18 cellular contexts compared by ENCODE assay signal in the genomic region with DNA sequence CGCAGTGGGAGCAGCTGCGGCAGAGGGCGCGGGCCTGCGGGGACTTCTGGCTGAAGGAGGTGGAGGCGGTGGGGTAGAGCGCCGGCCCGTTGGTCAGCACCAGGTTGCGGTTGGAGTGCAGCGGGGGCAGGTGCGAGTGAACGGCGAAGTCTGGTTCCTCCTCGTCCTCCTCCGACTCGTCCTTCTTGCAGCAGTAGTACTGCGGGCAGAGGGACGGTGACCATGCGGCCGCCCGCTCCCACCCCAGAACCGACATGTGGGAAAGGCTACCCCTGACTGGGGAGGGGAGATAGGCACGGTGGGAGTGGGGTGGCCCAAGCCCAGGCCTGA. TPM values are rescaled to one million over a fixed set of nuclear protein-coding genes. Genes with fewer than 3 reads are reported as not detected.
DNase-seq lines count a peak whose midpoint lies in the region; ATAC-seq, FAIRE-seq and TF ChIP-seq lines count a peak whose summit lies in the region.
"Had no signal": no experiment of that assay in that cellular context is flagged by ENCODE, and none has a peak within 500 bp of the region (broad histone marks: within the 10 kb centered on the region; RNA-seq: fewer than 3 reads in every experiment).

No MANE protein-coding gene starts in this region.

- H3F3A ChIP-seq in GM23338 (replicated peaks; ENCODE audit: low read depth): no peaks in the 10 kb centered on the region; the same call in 1 of the 2 replicates

- peak overlapping the region; percentile 49 for H3K9ac ChIP-seq in BLaER1
- H3K9ac ChIP-seq in H1 (replicated peaks in 1 of 4; ENCODE audit: extremely low read depth in 1 of 4, low read depth in 3 of 4, low read length in 3 of 4): no peak overlapping the region

- H3K27me3 ChIP-seq in BLaER1 (no peaks in the 10 kb centered on the region), GM23338 (ENCODE audit: insufficient read depth) (no peaks in the 10 kb centered on the region), H1 (replicated peaks in 1 of 4; ENCODE audit: control insufficient read depth in 3 of 4, extremely low read depth in 1 of 4, insufficient read depth in 3 of 4, low read length in 3 of 4) (0 out of 7 replicates have a peak, but pooled peaks cover 0 to 2% (median 0%) of the 10 kb centered on the region in 4 experiments), spleen (replicated peaks in 1 of 7) (peaks cover 0 to 97% (median 9%) of the 10 kb centered on the region in 7 donors)

- no peak overlapping the region; the same call in 1 of the 2 replicates for H3K18ac ChIP-seq in H1 (ENCODE audit: extremely low read depth, low read length)

- H2BK120ac ChIP-seq in H1 (replicated peaks; ENCODE audit: low read depth, low read length): no peak overlapping the region

- H3K4ac ChIP-seq in H1 (replicated peaks; ENCODE audit: insufficient read length, low read depth, low read length): no peak overlapping the region

- peak overlapping the region; percentile 75; the same call in 1 of the 2 replicates for H2BK12ac ChIP-seq in H1 (ENCODE audit: low read depth, low read length)

- H3K27ac ChIP-seq in BLaER1 (peak overlapping the region; percentile 81), GM23338 (ENCODE audit: low read depth) (no peak overlapping the region), H1 (ENCODE audit: low read depth, low read length) (no peak overlapping the region), temporal lobe (ENCODE audit: low read depth, low read length) (peak overlapping the region; percentile 45), spleen (no peak overlapping the region)
- H3K27ac ChIP-seq: HL-60 had no signal

- peak; percentile 40 for ATAC-seq in GM23338
- no peak for ATAC-seq in HG03520 (IDR thresholded peaks at IDR 0.05; ENCODE audit: unreplicated experiment)
- ATAC-seq: CD8-positive, alpha-beta T cell had no signal

- H3K4me3 Mint-ChIP-seq in GM23338: no peak overlapping the region
- H3K4me3 Mint-ChIP-seq: CD8-positive, alpha-beta T cell; HFFc6 had no signal

- H2AFZ ChIP-seq in GM23338 (no peak overlapping the region; the same call in 1 of the 2 replicates), H1 (ENCODE audit: low read length) (no peak overlapping the region)

- peak overlapping the region; percentile 40 for H3K4me3 ChIP-seq in BLaER1
- no peak overlapping the region for H3K4me3 ChIP-seq in GM23338
- no peak overlapping the region for H3K4me3 ChIP-seq in H1 (ENCODE audit: extremely low read depth in 1 of 4, insufficient read depth in 2 of 4, low read depth in 3 of 4, low read length in 4 of 4)
- H3K4me3 ChIP-seq in spleen: no peak overlapping the region

- CTCF ChIA-PET in H1 (lab: Charles Lee; ENCODE audit: partially characterized antibody): interaction anchor here (0.7 to 5.3 kb wide), 8 partner anchors 11 to 137 kb away, joined by 3 to 46 read pairs (median 4); no protein-coding TSS in a partner anchor

- no peaks in the 10 kb centered on the region for H3K9me2 ChIP-seq in GM23338 (ENCODE audit: insufficient read depth)

- H3K27me3 Mint-ChIP-seq in GM23338 (ENCODE audit: insufficient read depth, low read depth, poor library complexity): peaks cover 18% of the 10 kb centered on the region

- H3K14ac ChIP-seq in H1 (ENCODE audit: insufficient read length): no peak overlapping the region

- peaks cover 42% of the 10 kb centered on the region for H3K4me1 Mint-ChIP-seq in GM23338

- TF ChIP-seq RAD21 in H1 (IDR thresholded peaks at IDR 0.05 in 1 of 2, conservative IDR thresholded peaks at IDR 0.05 in 1 of 2; ENCODE audit: low read depth in 2 of 2, low read length in 2 of 2): no peak

- H3K27ac Mint-ChIP-seq in GM23338: no peak overlapping the region
- H3K27ac Mint-ChIP-seq: CD14-positive monocyte; CD8-positive, alpha-beta T cell; HFFc6 had no signal

- H3K36me3 Mint-ChIP-seq in GM23338 (ENCODE audit: low read depth): no peaks in the 10 kb centered on the region; the same call in 2 of the 3 replicates
- H3K36me3 Mint-ChIP-seq: CD14-positive monocyte; CD8-positive, alpha-beta T cell had no signal

- no peaks in the 10 kb centered on the region for H3K79me2 ChIP-seq in GM23338 (replicated peaks; ENCODE audit: insufficient read depth)
- no peaks in the 10 kb centered on the region for H3K79me2 ChIP-seq in H1 (ENCODE audit: control insufficient read depth in 1 of 2, insufficient read depth in 2 of 2, low read length in 2 of 2)

- H3K9me3 Mint-ChIP-seq in GM23338: no peaks in the 10 kb centered on the region
- H3K9me3 Mint-ChIP-seq: CD8-positive, alpha-beta T cell; HFFc6 had no signal

- H3K23me2 ChIP-seq in H1 (ENCODE audit: low read depth, low read length): no peaks in the 10 kb centered on the region

- no peak overlapping the region for H3K56ac ChIP-seq in H1 (replicated peaks; ENCODE audit: insufficient read length, low read depth, low read length)

- H2AK5ac ChIP-seq in H1 (ENCODE audit: low read depth, low read length): no peak overlapping the region

- H4K20me1 ChIP-seq in BLaER1 (no peaks in the 10 kb centered on the region), GM23338 (replicated peaks; ENCODE audit: insufficient read depth) (no peaks in the 10 kb centered on the region), H1 (replicated peaks in 1 of 2; ENCODE audit: control insufficient read depth in 1 of 2, insufficient read depth in 2 of 2, low read length in 2 of 2) (no peaks in the 10 kb centered on the region)

- no peak for FAIRE-seq in H1 (lab: Jason Lieb, UNC)

- WGBS in H1 (ENCODE audit: extremely low coverage in 1 of 2, insufficient coverage in 1 of 2, insufficient read length in 1 of 2, insufficient replicate concordance in 2 of 2, low coverage in 1 of 2, low lambda C conversion rate in 2 of 2, missing lambda C conversion rate in 1 of 2), 2 experiments: 88% methylated on average over 11 of the region's 24 CpGs; no CpG with 5 or more reads in 1 of the 2 experiments
- 37 to 64% (median 51%) methylated on average over 20 to 24 of the region's 24 CpGs for WGBS in spleen, 5 donors

- H3K4me2 ChIP-seq in BLaER1 (peak overlapping the region; percentile 99), GM23338 (no peak overlapping the region), H1 (ENCODE audit: insufficient read depth in 1 of 2, low read depth in 2 of 2, low read length in 2 of 2) (no peak overlapping the region)

- no peak overlapping the region for H2BK20ac ChIP-seq in H1 (ENCODE audit: low read length)

- H3K9me3 ChIP-seq in BLaER1 (no peaks in the 10 kb centered on the region), H1 (ENCODE audit: insufficient read depth in 2 of 2, low read depth in 1 of 2, low read length in 1 of 2) (no peaks in the 10 kb centered on the region), spleen (no peaks in the 10 kb centered on the region)

- intact Hi-C loops in spleen (cut with DNase I; ENCODE audit: low total_unique reads): no loop called here

- TF ChIP-seq CTCF in GM23338 (conservative IDR thresholded peaks at IDR 0.05; ENCODE audit: low read depth in 2 of 2) (no peak), H1 (IDR thresholded peaks at IDR 0.05; ENCODE audit: control extremely low read depth in 1 of 3, insufficient read depth in 1 of 3, low read depth in 1 of 3, low read length in 3 of 3) (no peak), spleen (IDR thresholded peaks at IDR 0.05 in 8 of 11, conservative IDR thresholded peaks at IDR 0.05 in 3 of 11) (no peak)

- H3K4me1 ChIP-seq in BLaER1: peaks cover 100% of the 10 kb centered on the region
- no peaks in the 10 kb centered on the region for H3K4me1 ChIP-seq in GM23338 (ENCODE audit: insufficient read depth)
- peaks cover 0 to 8% (median 3%) of the 10 kb centered on the region in 4 experiments; a peak in 6 of 7 replicates for H3K4me1 ChIP-seq in H1 (replicated peaks in 1 of 4; ENCODE audit: control insufficient read depth in 3 of 4, insufficient read depth in 4 of 4, low read length in 3 of 4)
- H3K4me1 ChIP-seq in spleen: peaks cover 0 to 33% (median 14%) of the 10 kb centered on the region in 6 donors

- POLR2A ChIA-PET in H1 (lab: Charles Lee; ENCODE audit: partially characterized antibody): no interaction called here

- no peaks in the 10 kb centered on the region for H3K36me3 ChIP-seq in BLaER1
- no peaks in the 10 kb centered on the region for H3K36me3 ChIP-seq in GM23338 (ENCODE audit: insufficient read depth)
- H3K36me3 ChIP-seq in H1 (ENCODE audit: control insufficient read depth in 2 of 4, insufficient read depth in 4 of 4, low read length in 3 of 4): no peaks in the 10 kb centered on the region
- H3K36me3 ChIP-seq in spleen: no peaks in the 10 kb centered on the region

- DNase-seq in GM23338 (ENCODE audit: low spot score) (peak; percentile 38), H1 (ENCODE audit: low read depth in 1 of 2, low spot score in 2 of 2) (no peak), NCI-H2227 treated with DMSO at 0.1 percent for 48 hours (lab: John Stamatoyannopoulos, UW) (no peak), spleen (no peak)
- DNase-seq: ACHN; CD8-positive, alpha-beta T cell; COR-L47; DND-41; GF-D8; HCEC 1CT; HFFc6 had no signal

- no peak overlapping the region for H2BK5ac ChIP-seq in H1 (ENCODE audit: low read depth, low read length)

- TF ChIP-seq EP300 in H1 (IDR thresholded peaks at IDR 0.05; ENCODE audit: borderline replicate concordance in 1 of 2, low read depth in 2 of 2, low read length in 2 of 2): no peak

- no peak overlapping the region for H3K23ac ChIP-seq in H1 (ENCODE audit: insufficient read length)

- peak overlapping the region; percentile 72; the same call in 1 of the 2 replicates for H2BK15ac ChIP-seq in H1 (ENCODE audit: low read length)

- peak overlapping the region; percentile 92; the same call in 1 of the 2 replicates for H4K8ac ChIP-seq in H1 (ENCODE audit: extremely low read depth, insufficient read depth, low read length)

- TF ChIP-seq POLR2A in H1 (IDR thresholded peaks at IDR 0.05; ENCODE audit: control extremely low read depth in 1 of 2, low read depth in 2 of 2, low read length in 2 of 2): no peak
- no peak for TF ChIP-seq POLR2A in spleen (IDR thresholded peaks at IDR 0.05)

- no peaks in the 10 kb centered on the region for H3K79me1 ChIP-seq in H1 (ENCODE audit: low read depth, low read length)

- peak overlapping the region; percentile 44 for H4K91ac ChIP-seq in H1 (replicated peaks; ENCODE audit: insufficient read length, low read length)

- H4K5ac ChIP-seq in H1 (ENCODE audit: insufficient read length, low read depth, low read length): no peak overlapping the region

RNA-seq across cellular contexts. Expression of gene FAM163B, which starts 30.0 kb away (rescaled TPM):
- total RNA-seq in GM23338 (2014; rRNA removed; shearing (Covaris generic)): 0.23 and 1.3 TPM in 2 replicates
- 0.60 and 0.71 TPM in 2 replicates for polyA plus RNA-seq in GM23338 (2016; fragmentation: Nextera tagmentation; extraction: Ambion mirVana)
- total RNA-seq in H1 (2021; fragmentation: NEBNext Ultra II Directional; extraction: Animal tissue kit (Norgen Biotek cat#: 25700)): 0.38 and 0.63 TPM in 2 replicates
- polyA plus RNA-seq in H1 (2011; rRNA removed): 1.0 and 2.6 TPM in 2 replicates
- 1.5 TPM for polyA plus RNA-seq in H1 (2011; cell fraction: cytosol; rRNA removed)
- 3.8 TPM for polyA plus RNA-seq in H1 (2011; cell fraction: nucleus; rRNA removed)
- polyA plus RNA-seq in H1 (2012, experiment 1 of 2): 0.64 to 2.1 TPM (median 1.3 TPM) in 4 replicates
- 0.38 TPM for polyA plus RNA-seq in H1 (2012, experiment 2 of 2)
- polyA plus RNA-seq in H1 (2013, experiment 1 of 2): 0.59 TPM
- polyA plus RNA-seq in H1 (2013, experiment 2 of 2): 0.63 TPM
- 1.2 TPM in 2 replicates for polyA minus RNA-seq in H1 (2011; rRNA and poly(A)+ RNA removed)
- not detected for polyA minus RNA-seq in H1 (2011; cell fraction: cytosol; rRNA and poly(A)+ RNA removed)
- 1.3 TPM for polyA minus RNA-seq in H1 (2011; cell fraction: nucleus; rRNA and poly(A)+ RNA removed)
- 18.9 TPM for total RNA-seq in temporal lobe
- 1 to 10 TPM in 1 of 7 donors, under 1 TPM in 1, not detected in 5; 0.52 to 1.0 TPM for total RNA-seq in spleen
- polyA plus RNA-seq in spleen: under 1 TPM in 1 of 3 donors, not detected in 2; 0.11 TPM
- total RNA-seq: A172; CD8-positive, alpha-beta T cell; H4; HFFc6 had no signal
- polyA plus RNA-seq: CD14-positive monocyte had no signal

RNA-seq across cellular contexts. Expression of gene ADAMTSL2, which starts 44.7 kb away (rescaled TPM):
- total RNA-seq in GM23338 (2014; rRNA removed; shearing (Covaris generic)): 0.66 and 1.1 TPM in 2 replicates
- polyA plus RNA-seq in GM23338 (2016; fragmentation: Nextera tagmentation; extraction: Ambion mirVana) (0.15 and 0.21 TPM in 2 replicates), H1 (2011; rRNA removed) (0.76 and 1.0 TPM in 2 replicates), spleen (10 to 100 TPM in 1 of 3 donors, 1 to 10 TPM in 2; 3.0 to 11.7 (median 4.5) TPM)
- 0.69 and 0.74 TPM in 2 replicates for total RNA-seq in H1 (2021; fragmentation: NEBNext Ultra II Directional; extraction: Animal tissue kit (Norgen Biotek cat#: 25700))
- 0.79 TPM for polyA plus RNA-seq in H1 (2011; cell fraction: cytosol; rRNA removed)
- polyA plus RNA-seq in H1 (2011; cell fraction: nucleus; rRNA removed): 2.6 TPM
- 0.29 to 1.0 TPM (median 0.65 TPM) in 4 replicates for polyA plus RNA-seq in H1 (2012, experiment 1 of 2)
- 0.41 TPM for polyA plus RNA-seq in H1 (2012, experiment 2 of 2)
- 0.39 TPM for polyA plus RNA-seq in H1 (2013, experiment 1 of 2)
- polyA plus RNA-seq in H1 (2013, experiment 2 of 2): 0.29 TPM
- polyA minus RNA-seq in H1 (2011; rRNA and poly(A)+ RNA removed): 0.13 and 0.73 TPM in 2 replicates
- 0.29 TPM for polyA minus RNA-seq in H1 (2011; cell fraction: cytosol; rRNA and poly(A)+ RNA removed)
- 0.60 TPM for polyA minus RNA-seq in H1 (2011; cell fraction: nucleus; rRNA and poly(A)+ RNA removed)
- total RNA-seq in temporal lobe (2.7 TPM), spleen (10 to 100 TPM in 1 of 7 donors, 1 to 10 TPM in 6; 1.6 to 10.1 (median 4.1) TPM)
- total RNA-seq: H4 had no signal
- polyA plus RNA-seq: CD14-positive monocyte had no signal

RNA-seq across cellular contexts. Expression of gene MYMK, which starts 54.4 kb away (rescaled TPM):
- not detected in 2 replicates for total RNA-seq in GM23338 (2014; rRNA removed; shearing (Covaris generic))
- 0.54 TPM in 1 of 2 replicates, not detected in the other for polyA plus RNA-seq in GM23338 (2016; fragmentation: Nextera tagmentation; extraction: Ambion mirVana)
- not detected in 2 replicates for total RNA-seq in H1 (2021; fragmentation: NEBNext Ultra II Directional; extraction: Animal tissue kit (Norgen Biotek cat#: 25700))
- 0.30 TPM in 1 of 2 replicates, not detected in the other for polyA plus RNA-seq in H1 (2011; rRNA removed)
- 0.23 TPM for polyA plus RNA-seq in H1 (2011; cell fraction: cytosol; rRNA removed)
- 0.30 TPM for polyA plus RNA-seq in H1 (2011; cell fraction: nucleus; rRNA removed)
- polyA plus RNA-seq in H1 (2012, experiment 1 of 2): not detected in 4 replicates
- polyA plus RNA-seq in H1 (2012, experiment 2 of 2): not detected
- not detected for polyA plus RNA-seq in H1 (2013, experiment 1 of 2)
- 0.09 TPM for polyA plus RNA-seq in H1 (2013, experiment 2 of 2)
- polyA minus RNA-seq in H1 (2011; rRNA and poly(A)+ RNA removed): not detected in 2 replicates
- polyA minus RNA-seq in H1 (2011; cell fraction: cytosol; rRNA and poly(A)+ RNA removed): not detected
- not detected for polyA minus RNA-seq in H1 (2011; cell fraction: nucleus; rRNA and poly(A)+ RNA removed)
- not detected for total RNA-seq in temporal lobe
- not detected for total RNA-seq in spleen
- polyA plus RNA-seq in spleen: not detected
- total RNA-seq: A172; CD8-positive, alpha-beta T cell; H4; HFFc6 had no signal
- polyA plus RNA-seq: CD14-positive monocyte had no signal

RNA-seq across cellular contexts. Expression of gene DBH, which starts 57.0 kb away (rescaled TPM):
- 0.24 TPM in 1 of 2 replicates, not detected in the other for total RNA-seq in GM23338 (2014; rRNA removed; shearing (Covaris generic))
- polyA plus RNA-seq in GM23338 (2016; fragmentation: Nextera tagmentation; extraction: Ambion mirVana) (0.08 and 0.26 TPM in 2 replicates), H1 (2011; rRNA removed) (0.18 and 0.24 TPM in 2 replicates), spleen (under 1 TPM; 0.03 to 0.26 (median 0.16) TPM)
- total RNA-seq in H1 (2021; fragmentation: NEBNext Ultra II Directional; extraction: Animal tissue kit (Norgen Biotek cat#: 25700)): 0.29 TPM in 1 of 2 replicates, not detected in the other
- polyA plus RNA-seq in H1 (2011; cell fraction: cytosol; rRNA removed): 0.17 TPM
- polyA plus RNA-seq in H1 (2011; cell fraction: nucleus; rRNA removed): 0.76 TPM
- polyA plus RNA-seq in H1 (2012, experiment 1 of 2): 0.11 to 0.53 TPM (median 0.31 TPM) in 4 replicates
- polyA plus RNA-seq in H1 (2012, experiment 2 of 2): 0.12 TPM
- 0.20 TPM for polyA plus RNA-seq in H1 (2013, experiment 1 of 2)
- polyA plus RNA-seq in H1 (2013, experiment 2 of 2): 0.26 TPM
- polyA minus RNA-seq in H1 (2011; rRNA and poly(A)+ RNA removed): 0.10 and 0.22 TPM in 2 replicates
- polyA minus RNA-seq in H1 (2011; cell fraction: cytosol; rRNA and poly(A)+ RNA removed): not detected
- 0.40 TPM for polyA minus RNA-seq in H1 (2011; cell fraction: nucleus; rRNA and poly(A)+ RNA removed)
- total RNA-seq in temporal lobe (not detected), spleen (1 to 10 TPM in 1 of 7 donors, under 1 TPM in 4, not detected in 2; 0.27 to 1.2 (median 0.57) TPM)
- total RNA-seq: A172, H4, HFFc6 had no signal
- polyA plus RNA-seq: CD14-positive monocyte had no signal

Comparison
In these comparisons a context has a peak if more than half of its experiments do, and no peak if none do; other contexts are left out.
1. H3K27ac ChIP-seq: peak in BLaER1 (single experiment) and temporal lobe (single experiment); none in GM23338 (single experiment), H1 (single experiment) and spleen (0 of 8).